8 cellular contexts compared by ENCODE assay signal in the genomic region with DNA sequence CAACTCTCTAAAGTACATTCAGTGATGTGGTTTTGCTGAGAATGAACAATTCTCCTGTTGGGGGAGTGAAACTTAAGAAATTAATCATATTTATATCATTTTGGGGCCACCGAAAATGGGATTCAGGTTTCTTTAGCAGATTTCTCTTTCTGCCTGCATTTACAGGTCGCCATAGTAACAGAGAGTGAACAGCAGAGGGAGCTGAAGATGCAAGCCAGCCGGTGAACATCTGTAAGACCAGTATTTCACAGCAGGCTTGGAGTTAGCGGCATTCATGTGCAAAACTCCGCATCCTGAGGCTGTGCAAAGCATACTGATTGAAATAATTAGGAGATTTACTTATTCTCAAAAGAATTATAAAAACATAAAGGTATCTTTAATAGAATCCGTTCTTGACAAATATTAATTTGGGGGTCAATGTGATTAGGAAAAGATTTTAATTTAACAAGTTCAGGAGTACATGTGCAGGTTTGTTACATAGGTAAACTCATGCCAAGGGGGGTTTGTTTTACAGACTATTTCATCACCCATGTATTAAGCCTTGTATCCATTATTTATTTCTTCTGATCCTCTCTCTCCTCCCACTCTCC. TPM values are rescaled to one million over a fixed set of nuclear protein-coding genes. Genes with fewer than 3 reads are reported as not detected.
DNase-seq lines count a peak whose midpoint lies in the region; ATAC-seq, FAIRE-seq and TF ChIP-seq lines count a peak whose summit lies in the region.

No MANE protein-coding gene starts in this region.

- no peak for TF ChIP-seq POLR2A in H1 (IDR thresholded peaks at IDR 0.05; ENCODE audit: control extremely low read depth in 1 of 2, low read depth in 2 of 2, low read length in 2 of 2)

- no peak overlapping the region for H2BK120ac ChIP-seq in H1 (replicated peaks; ENCODE audit: low read depth, low read length)

- peaks cover 0 to 9% (median 1%) of the 10 kb centered on the region in 4 donors for H3K4me1 Mint-ChIP-seq in CD4-positive, CD25-positive, alpha-beta regulatory T cell
- H3K4me1 Mint-ChIP-seq in mesothelial cell of epicardium: no peaks in the 10 kb centered on the region
- peaks cover 11% of the 10 kb centered on the region for H3K4me1 Mint-ChIP-seq in stimulated activated effector memory CD8-positive, alpha-beta T cell treated with anti-CD3 and anti-CD28 coated beads, Interleukin-12 subunit alpha, Interleukin-12 subunit beta, amount 100 ng/mL, for 72 hours

- CTCF ChIA-PET in H1 (lab: Charles Lee; ENCODE audit: partially characterized antibody): interaction anchor here (0.6 to 7.7 kb wide), 7 partner anchors 10 to 980 kb away, joined by 3 to 31 read pairs (median 7); no protein-coding TSS in a partner anchor

- no peak overlapping the region for H4K91ac ChIP-seq in H1 (replicated peaks; ENCODE audit: insufficient read length, low read length)

- H3K4me1 ChIP-seq in CD4-positive, CD25-positive, alpha-beta regulatory T cell (ENCODE audit: control insufficient read depth, insufficient read depth, low read length, poor library complexity, severe bottlenecking): peaks cover 5% of the 10 kb centered on the region
- no peaks in the 10 kb centered on the region for H3K4me1 ChIP-seq in H1 (replicated peaks in 1 of 4; ENCODE audit: control insufficient read depth in 3 of 4, insufficient read depth in 4 of 4, low read length in 3 of 4)

- H3K79me2 ChIP-seq in H1 (ENCODE audit: control insufficient read depth in 1 of 2, insufficient read depth in 2 of 2, low read length in 2 of 2): no peaks in the 10 kb centered on the region

- no peaks in the 10 kb centered on the region for H3K36me3 Mint-ChIP-seq in CD4-positive, CD25-positive, alpha-beta regulatory T cell
- no peaks in the 10 kb centered on the region for H3K36me3 Mint-ChIP-seq in mesothelial cell of epicardium
- H3K36me3 Mint-ChIP-seq in stimulated activated effector memory CD8-positive, alpha-beta T cell treated with anti-CD3 and anti-CD28 coated beads, Interleukin-12 subunit alpha, Interleukin-12 subunit beta, amount 100 ng/mL, for 72 hours: no peaks in the 10 kb centered on the region

- peak; percentile 91 for FAIRE-seq in H1 (lab: Jason Lieb, UNC)

- no peak overlapping the region for H2BK20ac ChIP-seq in H1 (ENCODE audit: low read length)

- H3K23me2 ChIP-seq in H1 (ENCODE audit: low read depth, low read length): no peaks in the 10 kb centered on the region

- WGBS in H1 (ENCODE audit: extremely low coverage in 1 of 2, insufficient coverage in 1 of 2, insufficient read length in 1 of 2, insufficient replicate concordance in 2 of 2, low coverage in 1 of 2, low lambda C conversion rate in 2 of 2, missing lambda C conversion rate in 1 of 2), 2 experiments: 19% methylated on average over 6 of the region's 6 CpGs; no CpG with 5 or more reads in 1 of the 2 experiments

- no peak overlapping the region for H3K4ac ChIP-seq in H1 (replicated peaks; ENCODE audit: insufficient read length, low read depth, low read length)

- no peak overlapping the region for H4K5ac ChIP-seq in H1 (ENCODE audit: insufficient read length, low read depth, low read length)

- peaks cover 28% of the 10 kb centered on the region for H3K27me3 Mint-ChIP-seq in CD4-positive, CD25-positive, alpha-beta regulatory T cell
- H3K27me3 Mint-ChIP-seq in mesothelial cell of epicardium (ENCODE audit: low read depth): peaks cover 51% of the 10 kb centered on the region

- H2BK15ac ChIP-seq in H1 (ENCODE audit: low read length): no peak overlapping the region

- TF ChIP-seq RAD21 in H1 (IDR thresholded peaks at IDR 0.05 in 1 of 2, conservative IDR thresholded peaks at IDR 0.05 in 1 of 2; ENCODE audit: low read depth in 2 of 2, low read length in 2 of 2): peak; percentile 76 to 78

- H3K27ac Mint-ChIP-seq in CD4-positive, CD25-positive, alpha-beta regulatory T cell: no peak overlapping the region
- no peak overlapping the region for H3K27ac Mint-ChIP-seq in mesothelial cell of epicardium
- no peak overlapping the region for H3K27ac Mint-ChIP-seq in stimulated activated effector memory CD8-positive, alpha-beta T cell treated with anti-CD3 and anti-CD28 coated beads, Interleukin-12 subunit alpha, Interleukin-12 subunit beta, amount 100 ng/mL, for 72 hours

- TF ChIP-seq EP300 in H1 (IDR thresholded peaks at IDR 0.05; ENCODE audit: borderline replicate concordance in 1 of 2, low read depth in 2 of 2, low read length in 2 of 2): peak in 1 of 2 experiments; percentile 75; a peak in 1 of 3 replicates

- H3K36me3 ChIP-seq in CD4-positive, CD25-positive, alpha-beta regulatory T cell (ENCODE audit: control insufficient read depth, insufficient read depth, low read length): no peaks in the 10 kb centered on the region
- no peaks in the 10 kb centered on the region for H3K36me3 ChIP-seq in H1 (ENCODE audit: control insufficient read depth in 2 of 4, insufficient read depth in 4 of 4, low read length in 3 of 4)

- peak; percentile 45 to 75 (median 72) for DNase-seq in CD4-positive, CD25-positive, alpha-beta regulatory T cell
- DNase-seq in NCI-H460 (ENCODE audit: extremely low read depth, low read depth): peak; percentile 36
- peak; percentile 50 for DNase-seq in activated CD4-positive, alpha-beta T cell treated with anti-CD3 and anti-CD28 coated beads, Interleukin-2, amount 50 U/mL, for 1 hour
- DNase-seq in H1 (ENCODE audit: low read depth in 1 of 2, low spot score in 2 of 2): peak in 1 of 2 experiments; percentile 29
- peak in 1 of 2 experiments; percentile 45 for DNase-seq in mesothelial cell of epicardium (ENCODE audit: low spot score in 2 of 2, unreplicated experiment in 2 of 2)
- DNase-seq in stimulated activated effector memory CD8-positive, alpha-beta T cell treated with anti-CD3 and anti-CD28 coated beads, Interleukin-12 subunit alpha, Interleukin-12 subunit beta, amount 100 ng/mL, for 72 hours (ENCODE audit: low spot score in 2 of 2): peak; percentile 22 to 63

- no peaks in the 10 kb centered on the region for H3K9me3 ChIP-seq in CD4-positive, CD25-positive, alpha-beta regulatory T cell (ENCODE audit: control insufficient read depth in 2 of 2, low read length in 2 of 2)
- no peaks in the 10 kb centered on the region for H3K9me3 ChIP-seq in H1 (ENCODE audit: insufficient read depth in 2 of 2, low read depth in 1 of 2, low read length in 1 of 2)

- TF ChIP-seq CTCF in H1 (IDR thresholded peaks at IDR 0.05; ENCODE audit: control extremely low read depth in 1 of 3, insufficient read depth in 1 of 3, low read depth in 1 of 3, low read length in 3 of 3) (peak; percentile 36 to 76 (median 69)), mesothelial cell of epicardium (IDR thresholded peaks at IDR 0.05; ENCODE audit: unreplicated experiment) (peak; percentile 45)

- H3K14ac ChIP-seq in H1 (ENCODE audit: insufficient read length): no peak overlapping the region

- H4K20me1 ChIP-seq in H1 (replicated peaks in 1 of 2; ENCODE audit: control insufficient read depth in 1 of 2, insufficient read depth in 2 of 2, low read length in 2 of 2): no peaks in the 10 kb centered on the region

- H2BK12ac ChIP-seq in H1 (ENCODE audit: low read depth, low read length): no peak overlapping the region

- ATAC-seq in CD4-positive, CD25-positive, alpha-beta regulatory T cell (ENCODE audit: low read depth in 2 of 2): peak; percentile 87 to 89
- ATAC-seq in GM19043 (IDR thresholded peaks at IDR 0.05; ENCODE audit: low read depth, unreplicated experiment) (peak; percentile 99), HG03175 (IDR thresholded peaks at IDR 0.05; ENCODE audit: unreplicated experiment) (peak; percentile 100)
- ATAC-seq in stimulated activated effector memory CD8-positive, alpha-beta T cell treated with anti-CD3 and anti-CD28 coated beads, Interleukin-12 subunit alpha, Interleukin-12 subunit beta, amount 100 ng/mL, for 72 hours: peak; percentile 86

- no peak overlapping the region for H3K56ac ChIP-seq in H1 (replicated peaks; ENCODE audit: insufficient read length, low read depth, low read length)

- no peak overlapping the region for H2AFZ ChIP-seq in H1 (ENCODE audit: low read length)

- H4K8ac ChIP-seq in H1 (ENCODE audit: extremely low read depth, insufficient read depth, low read length): no peak overlapping the region

- H3K27me3 ChIP-seq in CD4-positive, CD25-positive, alpha-beta regulatory T cell (ENCODE audit: control insufficient read depth, insufficient read depth, low read length): peaks cover 5% of the 10 kb centered on the region
- peaks cover 0 to 1% (median 0%) of the 10 kb centered on the region in 4 experiments; a peak in 2 of 7 replicates for H3K27me3 ChIP-seq in H1 (replicated peaks in 1 of 4; ENCODE audit: control insufficient read depth in 3 of 4, extremely low read depth in 1 of 4, insufficient read depth in 3 of 4, low read length in 3 of 4)

- no peak overlapping the region for H2BK5ac ChIP-seq in H1 (ENCODE audit: low read depth, low read length)

- H3K27ac ChIP-seq in CD4-positive, CD25-positive, alpha-beta regulatory T cell (ENCODE audit: insufficient read depth, low read length, poor library complexity, severe bottlenecking): no peak overlapping the region
- H3K27ac ChIP-seq in H1 (ENCODE audit: low read depth, low read length): no peak overlapping the region

- H3K9me3 Mint-ChIP-seq in CD4-positive, CD25-positive, alpha-beta regulatory T cell: peaks cover 0 to 1% (median 0%) of the 10 kb centered on the region in 7 donors
- H3K9me3 Mint-ChIP-seq in mesothelial cell of epicardium: no peaks in the 10 kb centered on the region
- H3K9me3 Mint-ChIP-seq in stimulated activated effector memory CD8-positive, alpha-beta T cell treated with anti-CD3 and anti-CD28 coated beads, Interleukin-12 subunit alpha, Interleukin-12 subunit beta, amount 100 ng/mL, for 72 hours: no peaks in the 10 kb centered on the region

- no peak overlapping the region for H3K18ac ChIP-seq in H1 (ENCODE audit: extremely low read depth, low read length)

- no peak overlapping the region; a peak in 1 of 4 replicates for H3K4me2 ChIP-seq in H1 (ENCODE audit: insufficient read depth in 1 of 2, low read depth in 2 of 2, low read length in 2 of 2)

- POLR2A ChIA-PET in H1 (lab: Charles Lee; ENCODE audit: partially characterized antibody): no interaction called here

- no peak overlapping the region for H3K9ac ChIP-seq in H1 (replicated peaks in 1 of 4; ENCODE audit: extremely low read depth in 1 of 4, low read depth in 3 of 4, low read length in 3 of 4)

- no peak overlapping the region for H3K23ac ChIP-seq in H1 (ENCODE audit: insufficient read length)

- H2AK5ac ChIP-seq in H1 (ENCODE audit: low read depth, low read length): no peak overlapping the region

- H3K79me1 ChIP-seq in H1 (ENCODE audit: low read depth, low read length): no peaks in the 10 kb centered on the region

- H3K4me3 ChIP-seq in CD4-positive, CD25-positive, alpha-beta regulatory T cell (ENCODE audit: low read depth, low read length): no peak overlapping the region
- no peak overlapping the region; a peak in 1 of 8 replicates for H3K4me3 ChIP-seq in H1 (ENCODE audit: extremely low read depth in 1 of 4, insufficient read depth in 2 of 4, low read depth in 3 of 4, low read length in 4 of 4)

- no peak overlapping the region for H3K4me3 Mint-ChIP-seq in CD4-positive, CD25-positive, alpha-beta regulatory T cell
- no peak overlapping the region for H3K4me3 Mint-ChIP-seq in mesothelial cell of epicardium
- H3K4me3 Mint-ChIP-seq in stimulated activated effector memory CD8-positive, alpha-beta T cell treated with anti-CD3 and anti-CD28 coated beads, Interleukin-12 subunit alpha, Interleukin-12 subunit beta, amount 100 ng/mL, for 72 hours: no peak overlapping the region

RNA-seq across cellular contexts. Expression of gene HSF2, which starts 17.9 kb away (rescaled TPM):
- total RNA-seq in CD4-positive, CD25-positive, alpha-beta regulatory T cell: 18.5 TPM
- polyA plus RNA-seq in CD4-positive, CD25-positive, alpha-beta regulatory T cell: 10 to 100 TPM; 12.5 to 24.6 (median 19.7) TPM
- total RNA-seq in NCI-H460 (2014; rRNA removed; shearing (Covaris generic)): 18.8 and 21.3 TPM in 2 replicates
- 16.0 and 40.3 TPM in 2 replicates for polyA plus RNA-seq in NCI-H460 (2014; cell fraction: nucleus; rRNA removed)
- total RNA-seq in H1 (2021; fragmentation: NEBNext Ultra II Directional; extraction: Animal tissue kit (Norgen Biotek cat#: 25700)): 13.7 and 16.3 TPM in 2 replicates
- 10.0 and 18.3 TPM in 2 replicates for polyA plus RNA-seq in H1 (2011; rRNA removed)
- 23.1 TPM for polyA plus RNA-seq in H1 (2011; cell fraction: cytosol; rRNA removed)
- 15.7 TPM for polyA plus RNA-seq in H1 (2011; cell fraction: nucleus; rRNA removed)
- polyA plus RNA-seq in H1 (2012, experiment 1 of 2): 13.7 to 17.4 TPM (median 15.2 TPM) in 4 replicates
- 1.2 TPM for polyA plus RNA-seq in H1 (2012, experiment 2 of 2)
- polyA plus RNA-seq in H1 (2013, experiment 1 of 2): 9.6 TPM
- 10.0 TPM for polyA plus RNA-seq in H1 (2013, experiment 2 of 2)
- 36.7 and 50.4 TPM in 2 replicates for polyA minus RNA-seq in H1 (2011; rRNA and poly(A)+ RNA removed)
- 14.0 TPM for polyA minus RNA-seq in H1 (2011; cell fraction: cytosol; rRNA and poly(A)+ RNA removed)
- polyA minus RNA-seq in H1 (2011; cell fraction: nucleus; rRNA and poly(A)+ RNA removed): 39.6 TPM
- 27.8 to 30.7 TPM (median 28.3 TPM) in 3 replicates for total RNA-seq in mesothelial cell of epicardium
